9 cellular contexts compared by ENCODE assay signal in the genomic region with DNA sequence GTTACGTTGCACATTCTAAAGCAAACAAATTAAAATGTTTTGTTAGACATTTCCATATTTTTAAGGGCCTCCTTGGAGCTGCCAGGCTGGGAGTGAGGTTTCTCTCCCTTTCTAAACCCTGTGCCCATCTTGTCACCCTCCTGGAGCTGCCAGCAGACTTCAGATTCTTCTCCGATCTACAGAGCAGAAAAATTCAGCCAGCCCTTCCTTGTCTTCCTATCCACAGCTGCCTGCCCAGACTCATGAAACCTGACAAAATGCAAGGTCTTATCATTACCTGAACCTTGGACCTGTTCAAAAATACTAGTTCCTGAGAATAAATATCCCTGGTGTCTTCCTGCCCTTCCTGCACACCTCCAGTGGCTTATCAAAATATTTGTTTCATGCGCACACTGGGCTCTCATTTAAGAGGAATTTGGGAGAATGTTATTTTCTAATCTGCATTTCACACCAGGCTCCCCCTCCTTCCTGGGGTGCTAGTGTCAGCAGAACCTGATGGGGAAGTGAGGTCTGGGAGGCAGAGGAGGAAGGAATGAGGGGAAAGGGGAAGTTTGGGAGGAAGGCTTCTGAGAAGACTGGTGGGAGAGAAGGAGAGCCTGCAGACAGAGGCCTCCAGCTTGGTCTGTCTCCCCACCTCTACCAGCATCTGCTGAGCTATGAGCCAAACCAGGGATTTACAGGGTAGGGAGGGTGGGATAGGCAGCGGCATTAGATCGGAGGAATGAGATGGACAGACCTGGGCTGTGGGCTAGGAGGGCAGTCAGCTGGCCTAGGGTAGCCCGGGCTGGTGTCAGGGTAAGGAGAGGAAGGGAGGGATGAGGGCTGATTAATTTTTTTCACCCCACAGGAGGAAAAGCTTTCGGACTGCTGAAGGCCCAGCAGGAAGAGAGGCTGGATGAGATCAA. TPM values are rescaled to one million over a fixed set of nuclear protein-coding genes. Genes with fewer than 3 reads are reported as not detected.
A peak's percentile ranks its signal among the peaks of the same experiment; 100 is the strongest.
DNase-seq lines count a peak whose midpoint lies in the region; ATAC-seq lines count a peak whose summit lies in the region.
"Had no signal": no experiment of that assay in that cellular context is flagged by ENCODE, and none has a peak within 500 bp of the region (broad histone marks: within the 10 kb centered on the region; RNA-seq: fewer than 3 reads in every experiment).

TSS of gene AIF1 (plus strand) at position 561 of the 905 bp plus-strand sequence. CDS start at position 657, 96 bp downstream.

- peak within 1 kb of the TSS; percentile 77 for H3K27ac ChIP-seq in thymus (ENCODE audit: low read depth)

- peaks cover 21% of the 10 kb centered on the region for H3K4me1 ChIP-seq in thymus (ENCODE audit: control insufficient read depth, insufficient read depth, low read length)

- no peaks in the 10 kb centered on the region for H3K36me3 ChIP-seq in thymus (ENCODE audit: control insufficient read depth, insufficient read depth)

- no peak for DNase-seq in activated CD4-positive, alpha-beta T cell treated with anti-CD3 and anti-CD28 coated beads, Interleukin-2, amount 10 ng/mL, durations not matched to agents 24 days and 14 days
- no peak for DNase-seq in activated CD4-positive, alpha-beta T cell treated with anti-CD3 and anti-CD28 coated beads for 48 hours
- DNase-seq in medulla oblongata (ENCODE audit: extremely low spot score) (peak; percentile 81), germinal center (ENCODE audit: low spot score) (no peak), SHP77 treated with DMSO at 0.1 percent for 48 hours (lab: John Stamatoyannopoulos, UW) (no peak), NCI-H2081 (lab: John Stamatoyannopoulos, UW) (no peak)

- H3K4me3 Mint-ChIP-seq in activated CD4-positive, alpha-beta T cell treated with anti-CD3 and anti-CD28 coated beads, Interleukin-2, amount 10 ng/mL, durations not matched to agents 24 days and 14 days: peak within 1 kb of the TSS; percentile 94
- H3K4me3 Mint-ChIP-seq in activated T-helper 17 cell treated with anti-CD3 and anti-CD28 coated beads, Interleukin-2, amount 50 U/mL, for 72 hours: peak within 1 kb of the TSS; percentile 56

- H3K27me3 ChIP-seq in thymus (ENCODE audit: control insufficient read depth, insufficient read depth): no peaks in the 10 kb centered on the region

- no peaks in the 10 kb centered on the region for H3K27me3 Mint-ChIP-seq in activated CD4-positive, alpha-beta T cell treated with anti-CD3 and anti-CD28 coated beads, Interleukin-2, amount 10 ng/mL, durations not matched to agents 24 days and 14 days
- H3K27me3 Mint-ChIP-seq in activated T-helper 17 cell treated with anti-CD3 and anti-CD28 coated beads, Interleukin-2, amount 50 U/mL, for 72 hours: no peaks in the 10 kb centered on the region

- H3K27ac Mint-ChIP-seq in activated CD4-positive, alpha-beta T cell treated with anti-CD3 and anti-CD28 coated beads, Interleukin-2, amount 10 ng/mL, durations not matched to agents 24 days and 14 days: peak within 1 kb of the TSS; percentile 96
- H3K27ac Mint-ChIP-seq in activated T-helper 17 cell treated with anti-CD3 and anti-CD28 coated beads, Interleukin-2, amount 50 U/mL, for 72 hours: peak within 1 kb of the TSS; percentile 67

- 41% methylated on average over 7 of the region's 7 CpGs for WGBS in thymus

- no peaks in the 10 kb centered on the region for H3K9me3 Mint-ChIP-seq in activated CD4-positive, alpha-beta T cell treated with anti-CD3 and anti-CD28 coated beads, Interleukin-2, amount 10 ng/mL, durations not matched to agents 24 days and 14 days
- no peaks in the 10 kb centered on the region for H3K9me3 Mint-ChIP-seq in activated T-helper 17 cell treated with anti-CD3 and anti-CD28 coated beads, Interleukin-2, amount 50 U/mL, for 72 hours

- peaks cover 30% of the 10 kb centered on the region for H3K4me1 Mint-ChIP-seq in activated CD4-positive, alpha-beta T cell treated with anti-CD3 and anti-CD28 coated beads, Interleukin-2, amount 10 ng/mL, durations not matched to agents 24 days and 14 days
- H3K4me1 Mint-ChIP-seq in activated T-helper 17 cell treated with anti-CD3 and anti-CD28 coated beads, Interleukin-2, amount 50 U/mL, for 72 hours: peaks cover 15% of the 10 kb centered on the region

- intact Hi-C loops in activated CD4-positive, alpha-beta T cell treated with anti-CD3 and anti-CD28 coated beads, Interleukin-2, amount 10 ng/mL, durations not matched to agents 24 days and 14 days (cut with micrococcal nuclease): no loop called here

- H3K4me3 ChIP-seq in thymus (ENCODE audit: low read length): peak within 1 kb of the TSS; percentile 45

- H3K36me3 Mint-ChIP-seq in activated CD4-positive, alpha-beta T cell treated with anti-CD3 and anti-CD28 coated beads, Interleukin-2, amount 10 ng/mL, durations not matched to agents 24 days and 14 days (ENCODE audit: low read depth): peaks cover 15% of the 10 kb centered on the region
- H3K36me3 Mint-ChIP-seq in activated T-helper 17 cell treated with anti-CD3 and anti-CD28 coated beads, Interleukin-2, amount 50 U/mL, for 72 hours (ENCODE audit: low read depth): peaks cover 5% of the 10 kb centered on the region

- ATAC-seq in activated T-helper 17 cell treated with anti-CD3 and anti-CD28 coated beads, Interleukin-2, amount 50 U/mL, for 72 hours (replicated peaks): no peak

- H3K9me3 ChIP-seq in thymus (ENCODE audit: control insufficient read depth): no peaks in the 10 kb centered on the region

RNA-seq across cellular contexts. Expression of gene AIF1, which starts in this region (rescaled TPM):
- total RNA-seq in activated CD4-positive, alpha-beta T cell treated with anti-CD3 and anti-CD28 coated beads, Interleukin-2, amount 10 ng/mL, durations not matched to agents 24 days and 14 days: 68.2 and 69.6 TPM in 2 replicates
- 10 to 100 TPM in 1 of 2 donors, 1 to 10 TPM in 1; 9.1 to 15.5 TPM for total RNA-seq in activated T-helper 17 cell treated with anti-CD3 and anti-CD28 coated beads, Interleukin-2, amount 50 U/mL, for 72 hours
- polyA plus RNA-seq in thymus: 198 TPM
- total RNA-seq: M059J had no signal
